7 cellular contexts compared by ENCODE assay signal in genomic region chr1:9294440-9294773, GRCh38.
DNase-seq lines count a peak whose midpoint lies in the region; ATAC-seq, FAIRE-seq and TF ChIP-seq lines count a peak whose summit lies in the region.

No MANE protein-coding gene starts in this region.

- peak overlapping the region; percentile 63 for H3K4me3 ChIP-seq in HAP-1

- DNase-seq in HAP-1 (ENCODE audit: low spot score in 2 of 2) (no peak), SW 1271 (lab: John Stamatoyannopoulos, UW) (peak; percentile 26 to 51), glomerular visceral epithelial cell (ENCODE audit: extremely low spot score) (peak; percentile 81), D721Med (ENCODE audit: insufficient read length, low spot score) (no peak)
- peak; percentile 8 for DNase-seq in stimulated activated naive CD4-positive, alpha-beta T cell treated with Interleukin-2 at 50 U/mL for 16 hours (lab: John Stamatoyannopoulos, UW)

- in situ Hi-C loops in HAP-1 (cut with MboI; ENCODE audit: low sequenced_read_pairs) = no loop called here

- no peaks in the 10 kb centered on the region for H3K9me3 ChIP-seq in HAP-1

- peaks cover 8% of the 10 kb centered on the region for H3K4me1 ChIP-seq in HAP-1

- no peak for ATAC-seq in HG03196 (IDR thresholded peaks at IDR 0.05; ENCODE audit: unreplicated experiment)
- ATAC-seq in HG03439 (IDR thresholded peaks at IDR 0.05; ENCODE audit: unreplicated experiment) = no peak

- no peak for FAIRE-seq in D721Med (lab: Jason Lieb, UNC)

- no peak for TF ChIP-seq CTCF in D721Med (IDR thresholded peaks at IDR 0.05; ENCODE audit: insufficient read depth, missing control alignments)

- no peaks in the 10 kb centered on the region for H3K36me3 ChIP-seq in HAP-1 (replicated peaks)

- H3K27me3 ChIP-seq in HAP-1 (ENCODE audit: low read depth) = no peaks in the 10 kb centered on the region

Comparison
In these comparisons a context has a peak if more than half of its experiments do, and no peak if none do; other contexts are left out.
1. DNase-seq: peak in SW 1271 (2 of 2), glomerular visceral epithelial cell (single experiment) and stimulated activated naive CD4-positive, alpha-beta T cell treated with Interleukin-2 at 50 U/mL for 16 hours (single experiment); none in HAP-1 (0 of 2) and D721Med (single experiment).